ENCODE assay signal across 1 cellular context in the genomic region with DNA sequence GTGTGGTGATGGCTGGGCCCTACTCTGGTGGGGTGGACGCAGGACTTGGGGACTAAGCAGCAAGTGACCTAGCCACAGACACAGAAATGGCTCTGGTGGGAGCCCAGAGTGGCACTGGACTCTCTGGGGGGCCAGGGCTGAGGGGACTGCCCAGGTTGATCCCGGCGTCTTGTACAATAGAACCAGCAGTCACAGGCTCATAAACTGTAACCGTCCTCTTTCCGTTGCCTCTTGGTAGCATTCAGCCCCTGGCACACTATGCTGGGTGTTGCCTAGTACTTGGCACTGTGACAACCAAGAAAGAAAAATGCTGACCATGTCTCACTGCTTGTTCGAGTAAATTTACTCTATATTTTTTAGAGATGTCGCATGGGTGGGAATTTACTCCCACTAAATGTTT.
TF ChIP-seq lines count a peak whose summit lies in the region.

No MANE protein-coding gene starts in this region.

TF ChIP-seq in SK-N-SH, 30 proteins besides CTCF, POLR2A, EP300 and RAD21 (continued from another document):
- TF ChIP-seq NRF1 (IDR thresholded peaks at IDR 0.05; ENCODE audit: low read depth, low read length) (no peak), YY1 (IDR thresholded peaks at IDR 0.05; ENCODE audit: low read depth) (no peak), EZH2phosphoT487 (IDR thresholded peaks at IDR 0.05; ENCODE audit: borderline replicate concordance, low read depth) (no peak), SIN3A (IDR thresholded peaks at IDR 0.05; ENCODE audit: borderline replicate concordance, low read depth, low read length) (no peak), GATA2 (CRISPR knock-in tag; IDR thresholded peaks at IDR 0.05) (no peak), CHD2 (IDR thresholded peaks at IDR 0.05; ENCODE audit: low read length, partially characterized antibody) (no peak), FOXM1 (IDR thresholded peaks at IDR 0.05; ENCODE audit: low read depth) (no peak)
- TF ChIP-seq, protein P1, sequence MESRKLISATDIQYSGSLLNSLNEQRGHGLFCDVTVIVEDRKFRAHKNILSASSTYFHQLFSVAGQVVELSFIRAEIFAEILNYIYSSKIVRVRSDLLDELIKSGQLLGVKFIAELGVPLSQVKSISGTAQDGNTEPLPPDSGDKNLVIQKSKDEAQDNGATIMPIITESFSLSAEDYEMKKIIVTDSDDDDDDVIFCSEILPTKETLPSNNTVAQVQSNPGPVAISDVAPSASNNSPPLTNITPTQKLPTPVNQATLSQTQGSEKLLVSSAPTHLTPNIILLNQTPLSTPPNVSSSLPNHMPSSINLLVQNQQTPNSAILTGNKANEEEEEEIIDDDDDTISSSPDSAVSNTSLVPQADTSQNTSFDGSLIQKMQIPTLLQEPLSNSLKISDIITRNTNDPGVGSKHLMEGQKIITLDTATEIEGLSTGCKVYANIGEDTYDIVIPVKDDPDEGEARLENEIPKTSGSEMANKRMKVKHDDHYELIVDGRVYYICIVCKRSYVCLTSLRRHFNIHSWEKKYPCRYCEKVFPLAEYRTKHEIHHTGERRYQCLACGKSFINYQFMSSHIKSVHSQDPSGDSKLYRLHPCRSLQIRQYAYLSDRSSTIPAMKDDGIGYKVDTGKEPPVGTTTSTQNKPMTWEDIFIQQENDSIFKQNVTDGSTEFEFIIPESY (IDR thresholded peaks at IDR 0.05; ENCODE audit: borderline replicate concordance, low read depth), result no peak
- TF ChIP-seq, protein P2, sequence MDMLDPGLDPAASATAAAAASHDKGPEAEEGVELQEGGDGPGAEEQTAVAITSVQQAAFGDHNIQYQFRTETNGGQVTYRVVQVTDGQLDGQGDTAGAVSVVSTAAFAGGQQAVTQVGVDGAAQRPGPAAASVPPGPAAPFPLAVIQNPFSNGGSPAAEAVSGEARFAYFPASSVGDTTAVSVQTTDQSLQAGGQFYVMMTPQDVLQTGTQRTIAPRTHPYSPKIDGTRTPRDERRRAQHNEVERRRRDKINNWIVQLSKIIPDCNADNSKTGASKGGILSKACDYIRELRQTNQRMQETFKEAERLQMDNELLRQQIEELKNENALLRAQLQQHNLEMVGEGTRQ (IDR thresholded peaks at IDR 0.05; ENCODE audit: borderline replicate concordance, low read depth, low read length), result no peak
